Comparison of ENCODE assay signal across 14 cellular contexts in the genomic region with DNA sequence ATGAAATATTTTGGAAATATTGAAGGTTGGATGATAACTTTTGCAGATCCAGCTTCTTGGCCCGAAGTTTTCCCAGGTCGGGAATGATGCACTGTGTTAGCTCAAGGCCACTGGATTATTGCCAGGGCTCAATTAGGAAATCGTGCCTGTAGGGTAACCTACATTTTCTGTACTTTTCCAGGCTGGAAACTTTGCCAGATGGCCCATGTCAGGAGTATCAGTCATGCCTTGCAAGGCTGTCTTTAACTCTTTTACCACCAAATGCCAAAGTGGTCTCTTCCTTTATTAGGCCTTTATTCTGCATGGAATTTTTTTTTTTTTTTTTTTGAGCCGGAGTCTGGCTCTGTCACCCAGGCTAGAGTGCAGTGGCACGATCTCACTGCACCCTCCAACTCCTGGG. TPM values are rescaled to one million over a fixed set of nuclear protein-coding genes. Genes with fewer than 3 reads are reported as not detected.
DNase-seq lines count a peak whose midpoint lies in the region; ATAC-seq and TF ChIP-seq lines count a peak whose summit lies in the region.
"Had no signal": no experiment of that assay in that cellular context is flagged by ENCODE, and none has a peak within 500 bp of the region (broad histone marks: within the 10 kb centered on the region; RNA-seq: fewer than 3 reads in every experiment).

No MANE protein-coding gene starts in this region.

- no peaks in the 10 kb centered on the region for H4K20me1 ChIP-seq in PC-3 (ENCODE audit: low read length)

- in situ Hi-C loops in G401 (cut with HindIII; ENCODE audit: low sequenced_read_pairs), result no loop called here

- H3K79me2 ChIP-seq in PC-3 (ENCODE audit: low read length), result 0 out of 2 replicates have a peak, but pooled peaks cover 4% of the 10 kb centered on the region

- H3K36me3 ChIP-seq in PC-3 (ENCODE audit: low read depth, low read length), result peaks cover 3% of the 10 kb centered on the region; the same call in 1 of the 2 replicates

- peak overlapping the region; percentile 20 for H3K4me2 ChIP-seq in PC-3 (ENCODE audit: low read length)

- TF ChIP-seq CTCF in PC-3 (conservative IDR thresholded peaks at IDR 0.05; ENCODE audit: low read depth, low read length), result no peak
- TF ChIP-seq CTCF in mesothelial cell of epicardium (IDR thresholded peaks at IDR 0.05; ENCODE audit: unreplicated experiment), result no peak

- POLR2A ChIA-PET in PC-3 (lab: Charles Lee; ENCODE audit: unreplicated experiment), result interaction anchor here (0.8 kb wide), 1 partner anchor 8 kb away, joined by 5 read pairs; no protein-coding TSS in a partner anchor

- DNase-seq in G401 (ENCODE audit: low spot score) (peak; percentile 36), PC-3 (peak; percentile 97), epithelial cell of prostate (ENCODE audit: low read depth, low spot score) (no peak), mesothelial cell of epicardium (ENCODE audit: low spot score in 2 of 2, unreplicated experiment in 2 of 2) (no peak), AG08395 (ENCODE audit: low spot score) (no peak), NCI-H1930 (lab: John Stamatoyannopoulos, UW) (no peak)
- DNase-seq in activated naive CD4-positive, alpha-beta T cell treated with anti-CD3 and anti-CD28 coated beads, Interleukin-2, amount 50 U/mL, for 16 hours, result no peak
- DNase-seq: amygdala; DND-41; effector memory CD8-positive, alpha-beta T cell; posterior cingulate gyrus; stimulated activated CD4-positive, alpha-beta T cell treated with anti-CD3 and anti-CD28 coated beads, Interleukin-2, amount 100 ng/mL, for 24 hours had no signal

- H3K4me1 Mint-ChIP-seq in mesothelial cell of epicardium, result peaks cover 13% of the 10 kb centered on the region

- no peak overlapping the region for H3K4me3 ChIP-seq in PC-3 (ENCODE audit: low read length)

- CTCF ChIA-PET in PC-3 (lab: Charles Lee), result no interaction called here

- no TSS peak for BruUV-seq in PC-3 (replicated peaks; lab: Mats Ljungman, UMichigan)

- peaks cover 33% of the 10 kb centered on the region for H3K4me1 ChIP-seq in PC-3 (ENCODE audit: insufficient read depth, low read length)

- peaks cover 3% of the 10 kb centered on the region for H3K27me3 Mint-ChIP-seq in mesothelial cell of epicardium (ENCODE audit: low read depth)
- H3K27me3 Mint-ChIP-seq: effector memory CD8-positive, alpha-beta T cell had no signal

- peaks cover 3% of the 10 kb centered on the region for H3F3A ChIP-seq in PC-3 (ENCODE audit: low read length, unreplicated experiment)

- no peaks in the 10 kb centered on the region for H3K36me3 Mint-ChIP-seq in mesothelial cell of epicardium
- H3K36me3 Mint-ChIP-seq: memory B cell had no signal

- no peak overlapping the region for H3K4me3 Mint-ChIP-seq in mesothelial cell of epicardium
- H3K4me3 Mint-ChIP-seq: effector memory CD8-positive, alpha-beta T cell; memory B cell had no signal

- no peak overlapping the region for H2AFZ ChIP-seq in PC-3 (ENCODE audit: low read length)

- H3K9me3 Mint-ChIP-seq in mesothelial cell of epicardium, result peaks cover 5% of the 10 kb centered on the region
- H3K9me3 Mint-ChIP-seq: effector memory CD8-positive, alpha-beta T cell; memory B cell had no signal

- no peaks in the 10 kb centered on the region for H3K9me2 ChIP-seq in PC-3 (replicated peaks; ENCODE audit: low read length)

- H3K9ac ChIP-seq in PC-3 (ENCODE audit: low read length), result peak overlapping the region; percentile 4; the same call in 1 of the 2 replicates

- H3K27ac ChIP-seq in PC-3 (ENCODE audit: low read length) (peak overlapping the region; percentile 69), epithelial cell of prostate (peak overlapping the region; percentile 72)

- H3K27me3 ChIP-seq in PC-3 (ENCODE audit: low read length), result no peaks in the 10 kb centered on the region

- ATAC-seq in PC-3, result peak; percentile 78
- ATAC-seq in GM18867 (IDR thresholded peaks at IDR 0.05; ENCODE audit: unreplicated experiment), result no peak
- ATAC-seq: effector memory CD8-positive, alpha-beta T cell had no signal

- H3K9me3 ChIP-seq in PC-3 (ENCODE audit: low read length), result no peaks in the 10 kb centered on the region

- intact Hi-C loops in PC-3 (cut with micrococcal nuclease), result no loop called here

- H3K27ac Mint-ChIP-seq in mesothelial cell of epicardium, result peak overlapping the region; percentile 18
- H3K27ac Mint-ChIP-seq: effector memory CD8-positive, alpha-beta T cell; memory B cell had no signal

RNA-seq across cellular contexts. Expression of gene SEC14L1, which starts 8.8 kb away (rescaled TPM):
- total RNA-seq in G401 (2014; rRNA removed; shearing (Covaris generic)), result 48.1 and 58.3 TPM in 2 replicates
- total RNA-seq in PC-3 (2014; rRNA removed) (39.8 and 50.9 TPM in 2 replicates), mesothelial cell of epicardium (42.6 to 47.6 TPM (median 47.0 TPM) in 3 replicates)

Comparison
In these comparisons a context has a peak if more than half of its experiments do, and no peak if none do; other contexts are left out.
1. DNase-seq: peak in G401 (single experiment) and PC-3 (single experiment); none in epithelial cell of prostate (single experiment), mesothelial cell of epicardium (0 of 2), activated naive CD4-positive, alpha-beta T cell treated with anti-CD3 and anti-CD28 coated beads, Interleukin-2, amount 50 U/mL, for 16 hours (single experiment), AG08395 (single experiment) and NCI-H1930 (0 of 2).